Comparison of ENCODE assay signal across 25 cellular contexts in genomic region chr3:80391573-80391972, GRCh38.
"Had no signal": no experiment of that assay in that cellular context is flagged by ENCODE, and none has a peak within 500 bp of the region (broad histone marks: within the 10 kb centered on the region; RNA-seq: fewer than 3 reads in every experiment).

No MANE protein-coding gene starts in this region.

- H3K27me3 Mint-ChIP-seq: activated B cell treated with CpG ODN at 0.5 μM for 24 hours; activated CD8-positive, alpha-beta memory T cell treated with anti-CD3 and anti-CD28 coated beads, Interleukin-2, amount 10 ng/mL, durations not matched to agents 7 days and 5 days; activated naive CD4-positive, alpha-beta T cell treated with anti-CD3 and anti-CD28 coated beads, Interleukin-2, amount 50 U/mL, for 24 hours; activated naive CD8-positive, alpha-beta T cell treated with anti-CD3 and anti-CD28 coated beads, Interleukin-2, amount 50 U/mL, for 24 hours; dendritic cell treated with granulocyte-macrophage colony-stimulating factor and Interleukin-4, amounts not matched to agents 40 ng/mL and 50 ng/mL, for 4 days; progenitor cell of endocrine pancreas; stimulated activated naive B cell treated with anti-CD40 and anti-IgM and Interleukin-4, amounts not matched to agents 10 μg/mL and 1 μg/mL and 100 μg/mL, for 72 hours had no signal

- H3K9me3 Mint-ChIP-seq: activated naive CD4-positive, alpha-beta T cell treated with anti-CD3 and anti-CD28 coated beads, Interleukin-2, amount 50 U/mL, for 24 hours; dendritic cell treated with granulocyte-macrophage colony-stimulating factor and Interleukin-4, amounts not matched to agents 40 ng/mL and 50 ng/mL, for 4 days; neural progenitor cell had no signal

- H3K4me1 ChIP-seq: breast epithelium, esophagus muscularis mucosa, foreskin keratinocyte, left ventricle myocardium inferior, neural progenitor cell, suprapubic skin, tibial artery, upper lobe of right lung had no signal

- H3K9me3 ChIP-seq: suprapubic skin, tibial artery, upper lobe of right lung had no signal

- H3K36me3 Mint-ChIP-seq: activated CD8-positive, alpha-beta memory T cell treated with anti-CD3 and anti-CD28 coated beads, Interleukin-2, amount 10 ng/mL, durations not matched to agents 7 days and 5 days; activated naive CD4-positive, alpha-beta T cell treated with anti-CD3 and anti-CD28 coated beads, Interleukin-2, amount 50 U/mL, for 24 hours; natural killer cell; neural progenitor cell; stimulated activated naive B cell treated with anti-CD40 and anti-IgM and Interleukin-4, amounts not matched to agents 10 μg/mL and 1 μg/mL and 100 μg/mL, for 72 hours had no signal

- H3K4me1 Mint-ChIP-seq: activated B cell treated with CpG ODN at 0.5 μM for 24 hours; activated CD8-positive, alpha-beta memory T cell treated with anti-CD3 and anti-CD28 coated beads, Interleukin-2, amount 10 ng/mL, durations not matched to agents 7 days and 5 days; activated naive CD4-positive, alpha-beta T cell treated with anti-CD3 and anti-CD28 coated beads, Interleukin-2, amount 50 U/mL, for 24 hours; activated naive CD8-positive, alpha-beta T cell treated with anti-CD3 and anti-CD28 coated beads, Interleukin-2, amount 50 U/mL, for 24 hours; natural killer cell; neural progenitor cell; stimulated activated naive B cell treated with anti-CD40 and anti-IgM and Interleukin-4, amounts not matched to agents 10 μg/mL and 1 μg/mL and 100 μg/mL, for 72 hours had no signal

- DNase-seq: activated B cell treated with CpG ODN at 0.5 μM for 24 hours; activated CD4-positive, alpha-beta T cell treated with anti-CD3 and anti-CD28 coated beads, Interleukin-2, amount 50 U/mL, for 1 hour; activated CD8-positive, alpha-beta memory T cell treated with anti-CD3 and anti-CD28 coated beads, Interleukin-2, amount 10 ng/mL, durations not matched to agents 7 days and 5 days; activated CD8-positive, alpha-beta T cell treated with anti-CD3 and anti-CD28 coated beads, Interleukin-2, amount 10 ng/mL, durations not matched to agents 7 days and 5 days; activated naive CD8-positive, alpha-beta T cell treated with anti-CD3 and anti-CD28 coated beads, Interleukin-2, amount 50 U/mL, for 24 hours; activated T-cell treated with anti-CD3 and anti-CD28 coated beads, Interleukin-2, amount 50 U/mL, for 48 hours; central memory CD4-positive, alpha-beta T cell; foreskin keratinocyte; left ventricle myocardium inferior; natural killer cell; stimulated activated CD4-positive, alpha-beta T cell treated with anti-CD3 and anti-CD28 coated beads, Interleukin-1b, Interleukin-23, amount 100 ng/mL, for 48 hours; stimulated activated naive B cell treated with anti-CD40 and anti-IgM and Interleukin-4, amounts not matched to agents 10 μg/mL and 1 μg/mL and 100 μg/mL, for 72 hours; tibial artery; upper lobe of right lung had no signal

- ATAC-seq: activated CD8-positive, alpha-beta memory T cell treated with anti-CD3 and anti-CD28 coated beads, Interleukin-2, amount 10 ng/mL, durations not matched to agents 7 days and 5 days; activated CD8-positive, alpha-beta T cell treated with anti-CD3 and anti-CD28 coated beads, Interleukin-2, amount 10 ng/mL, durations not matched to agents 7 days and 5 days; activated naive CD8-positive, alpha-beta T cell treated with anti-CD3 and anti-CD28 coated beads, Interleukin-2, amount 50 U/mL, for 24 hours; foreskin keratinocyte; natural killer cell; sciatic nerve; stimulated activated naive B cell treated with anti-CD40 and anti-IgM and Interleukin-4, amounts not matched to agents 10 μg/mL and 1 μg/mL and 100 μg/mL, for 72 hours; upper lobe of right lung had no signal

- H3K4me3 Mint-ChIP-seq: activated B cell treated with CpG ODN at 0.5 μM for 24 hours; activated CD8-positive, alpha-beta memory T cell treated with anti-CD3 and anti-CD28 coated beads, Interleukin-2, amount 10 ng/mL, durations not matched to agents 7 days and 5 days; activated CD8-positive, alpha-beta T cell treated with anti-CD3 and anti-CD28 coated beads, Interleukin-2, amount 10 ng/mL, durations not matched to agents 7 days and 5 days; activated naive CD4-positive, alpha-beta T cell treated with anti-CD3 and anti-CD28 coated beads, Interleukin-2, amount 50 U/mL, for 24 hours; activated naive CD8-positive, alpha-beta T cell treated with anti-CD3 and anti-CD28 coated beads, Interleukin-2, amount 50 U/mL, for 24 hours; dendritic cell treated with granulocyte-macrophage colony-stimulating factor and Interleukin-4, amounts not matched to agents 40 ng/mL and 50 ng/mL, for 4 days; natural killer cell; neural progenitor cell; stimulated activated naive B cell treated with anti-CD40 and anti-IgM and Interleukin-4, amounts not matched to agents 10 μg/mL and 1 μg/mL and 100 μg/mL, for 72 hours had no signal

- H3K4me3 ChIP-seq: breast epithelium, esophagus muscularis mucosa, left ventricle myocardium inferior, lung, neural progenitor cell, skin epidermis, suprapubic skin, tibial artery, upper lobe of right lung had no signal

- H3K36me3 ChIP-seq: breast epithelium, esophagus muscularis mucosa, left ventricle myocardium inferior, neural progenitor cell, suprapubic skin, tibial artery, upper lobe of right lung had no signal

- H3K27ac Mint-ChIP-seq: activated B cell treated with CpG ODN at 0.5 μM for 24 hours; activated CD8-positive, alpha-beta memory T cell treated with anti-CD3 and anti-CD28 coated beads, Interleukin-2, amount 10 ng/mL, durations not matched to agents 7 days and 5 days; activated CD8-positive, alpha-beta T cell treated with anti-CD3 and anti-CD28 coated beads, Interleukin-2, amount 10 ng/mL, durations not matched to agents 7 days and 5 days; activated naive CD4-positive, alpha-beta T cell treated with anti-CD3 and anti-CD28 coated beads, Interleukin-2, amount 50 U/mL, for 24 hours; activated naive CD8-positive, alpha-beta T cell treated with anti-CD3 and anti-CD28 coated beads, Interleukin-2, amount 50 U/mL, for 24 hours; activated T-helper 2 cell treated with anti-CD3 and anti-CD28 coated beads, Interferon-gamma antibody, Interleukin-2, Interleukin-4, amounts not matched to agents 10 μg/mL and 5 μg/mL and 100 μg/mL, durations not matched to agents 14 hours and 24 hours and 36 hours; dendritic cell treated with granulocyte-macrophage colony-stimulating factor and Interleukin-4, amounts not matched to agents 40 ng/mL and 50 ng/mL, for 4 days; natural killer cell; neural progenitor cell; progenitor cell of endocrine pancreas; stimulated activated naive B cell treated with anti-CD40 and anti-IgM and Interleukin-4, amounts not matched to agents 10 μg/mL and 1 μg/mL and 100 μg/mL, for 72 hours had no signal

- H3K27ac ChIP-seq: breast epithelium, esophagus muscularis mucosa, foreskin keratinocyte, left ventricle myocardium inferior, neural progenitor cell, skin epidermis, suprapubic skin, tibial artery, upper lobe of right lung had no signal

- H3K27me3 ChIP-seq: breast epithelium, esophagus muscularis mucosa, foreskin keratinocyte, neural progenitor cell, suprapubic skin, tibial artery, upper lobe of right lung had no signal
